In the genomic region with DNA sequence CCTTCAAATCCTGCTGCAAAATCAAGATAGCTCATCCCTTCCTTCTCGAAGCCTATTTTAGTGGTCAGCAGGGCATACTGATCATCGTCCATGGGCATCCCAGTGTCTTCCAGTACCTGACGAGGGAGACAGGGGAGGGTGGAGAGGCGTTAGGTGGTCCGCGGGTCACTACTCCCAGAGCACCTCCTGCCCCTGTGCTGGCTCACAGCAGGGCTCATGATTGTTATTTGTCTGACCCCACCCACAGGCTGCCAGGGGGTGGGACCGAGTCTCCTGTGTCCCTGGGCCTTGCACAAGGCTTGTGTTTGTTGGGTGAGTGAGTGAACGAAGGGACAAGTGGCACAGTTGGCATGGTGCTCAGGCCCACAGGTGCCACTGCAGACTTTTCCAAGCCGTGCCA, we compare ENCODE assay signal across 40 cellular contexts.
"Had no signal": no experiment of that assay in that cellular context is flagged by ENCODE, and none has a peak within 500 bp of the region (broad histone marks: within the 10 kb centered on the region; RNA-seq: fewer than 3 reads in every experiment).

No MANE protein-coding gene starts in this region.

- H3K4me1 Mint-ChIP-seq: activated B cell treated with CpG ODN at 0.5 μM for 24 hours; activated CD4-positive, alpha-beta T cell treated with anti-CD3 and anti-CD28 coated beads, Interleukin-2, amount 10 ng/mL, durations not matched to agents 24 days and 14 days; activated naive CD8-positive, alpha-beta T cell treated with anti-CD3 and anti-CD28 coated beads for 36 hours; activated T-helper 17 cell treated with anti-CD3 and anti-CD28 coated beads, Interleukin-2, amount 50 U/mL, for 72 hours; central memory CD8-positive, alpha-beta T cell had no signal

- H3K27ac Mint-ChIP-seq: activated B cell treated with CpG ODN at 0.5 μM for 24 hours; activated CD4-positive, alpha-beta memory T cell treated with anti-CD3 and anti-CD28 coated beads for 36 hours; activated CD4-positive, alpha-beta T cell treated with anti-CD3 and anti-CD28 coated beads, Interleukin-2, amount 10 ng/mL, durations not matched to agents 24 days and 14 days; activated CD8-positive, alpha-beta T cell treated with anti-CD3 and anti-CD28 coated beads for 36 hours; activated naive CD4-positive, alpha-beta T cell treated with anti-CD3 and anti-CD28 coated beads for 36 hours; activated naive CD4-positive, alpha-beta T cell treated with anti-CD3 and anti-CD28 coated beads, Interleukin-2, amount 50 U/mL, for 72 hours; activated naive CD8-positive, alpha-beta T cell treated with anti-CD3 and anti-CD28 coated beads for 36 hours; activated T-cell treated with anti-CD3 and anti-CD28 coated beads, Interleukin-2, amount 50 U/mL, for 72 hours; activated T-helper 1 cell treated with anti-CD3 and anti-CD28 coated beads, Interleukin-12 subunit alpha, Interleukin-12 subunit beta, Interleukin-2, Interleukin-4 antibody, amounts not matched to agents 30 ng/mL and 10 ng/mL and 1 ng/mL, durations not matched to agents 14 hours and 24 hours and 36 hours; activated T-helper 17 cell treated with anti-CD3 and anti-CD28 coated beads, Interleukin-2, amount 50 U/mL, for 72 hours; T-helper 1 cell treated with Interleukin-12 subunit alpha and Interleukin-12 subunit beta and Interleukin-4 antibody, amounts not matched to agents 30 μg/mL and 1 μg/mL, for 36 hours; T-helper 2 cell treated with Interferon-gamma antibody and Interleukin-4, amounts not matched to agents 5 μg/mL and 100 μg/mL, for 36 hours had no signal

- ATAC-seq: activated CD8-positive, alpha-beta T cell treated with anti-CD3 and anti-CD28 coated beads for 36 hours; activated naive CD4-positive, alpha-beta T cell treated with anti-CD3 and anti-CD28 coated beads, Interleukin-2, amount 50 U/mL, for 72 hours; activated T-cell treated with anti-CD3 and anti-CD28 coated beads, Interleukin-2, amount 50 U/mL, for 4 hours; activated T-cell treated with anti-CD3 and anti-CD28 coated beads, Interleukin-2, amount 50 U/mL, for 72 hours; activated T-helper 17 cell treated with anti-CD3 and anti-CD28 coated beads, Interleukin-2, amount 50 U/mL, for 72 hours; body of pancreas had no signal

- H3K36me3 Mint-ChIP-seq: activated CD4-positive, alpha-beta memory T cell treated with anti-CD3 and anti-CD28 coated beads for 36 hours had no signal

- H3K27me3 Mint-ChIP-seq: activated CD4-positive, alpha-beta T cell treated with anti-CD3 and anti-CD28 coated beads, Interleukin-2, amount 10 ng/mL, durations not matched to agents 24 days and 14 days; activated CD8-positive, alpha-beta T cell treated with anti-CD3 and anti-CD28 coated beads for 36 hours; activated naive CD8-positive, alpha-beta T cell treated with anti-CD3 and anti-CD28 coated beads for 36 hours had no signal

- H3K36me3 ChIP-seq: adrenal gland, brain microvascular endothelial cell, breast epithelium, cardiac muscle cell had no signal

- H3K4me3 Mint-ChIP-seq: activated B cell treated with CpG ODN at 0.5 μM for 24 hours; activated CD4-positive, alpha-beta memory T cell treated with anti-CD3 and anti-CD28 coated beads for 36 hours; activated CD4-positive, alpha-beta T cell treated with anti-CD3 and anti-CD28 coated beads, Interleukin-2, amount 10 ng/mL, durations not matched to agents 24 days and 14 days; activated CD8-positive, alpha-beta T cell treated with anti-CD3 and anti-CD28 coated beads for 36 hours; activated naive CD4-positive, alpha-beta T cell treated with anti-CD3 and anti-CD28 coated beads for 36 hours; activated naive CD8-positive, alpha-beta T cell treated with anti-CD3 and anti-CD28 coated beads for 36 hours; activated T-cell treated with anti-CD3 and anti-CD28 coated beads, Interleukin-2, amount 50 U/mL, for 4 hours; activated T-cell treated with anti-CD3 and anti-CD28 coated beads, Interleukin-2, amount 50 U/mL, for 72 hours; activated T-helper 1 cell treated with anti-CD3 and anti-CD28 coated beads, Interleukin-12 subunit alpha, Interleukin-12 subunit beta, Interleukin-2, Interleukin-4 antibody, amounts not matched to agents 30 ng/mL and 10 ng/mL and 1 ng/mL, durations not matched to agents 14 hours and 24 hours and 36 hours; activated T-helper 17 cell treated with anti-CD3 and anti-CD28 coated beads, Interleukin-2, amount 50 U/mL, for 72 hours; central memory CD8-positive, alpha-beta T cell; T-helper 1 cell treated with Interleukin-12 subunit alpha and Interleukin-12 subunit beta and Interleukin-4 antibody, amounts not matched to agents 30 μg/mL and 1 μg/mL, for 36 hours; T-helper 2 cell treated with Interferon-gamma antibody and Interleukin-4, amounts not matched to agents 5 μg/mL and 100 μg/mL, for 36 hours had no signal

- H3K27ac ChIP-seq: adrenal gland, body of pancreas, brain microvascular endothelial cell, breast epithelium, cardiac muscle cell, VCaP had no signal

- H3K4me3 ChIP-seq: adrenal gland, body of pancreas, breast epithelium, cardiac muscle cell had no signal

- H3K9me3 ChIP-seq: adrenal gland had no signal

- DNase-seq: activated B cell treated with CpG ODN at 0.5 μM for 24 hours; activated CD4-positive, alpha-beta memory T cell treated with anti-CD3 and anti-CD28 coated beads for 36 hours; activated CD4-positive, alpha-beta T cell treated with anti-CD3 and anti-CD28 coated beads for 4 hours; activated CD4-positive, alpha-beta T cell treated with anti-CD3 and anti-CD28 coated beads, Interleukin-2, amount 10 ng/mL, durations not matched to agents 24 days and 14 days; activated CD4-positive, alpha-beta T cell treated with anti-CD3 and anti-CD28 coated beads, Interleukin-2, amount 50 U/mL, for 1 hour; activated CD4-positive, alpha-beta T cell treated with anti-CD3 and anti-CD28 coated beads, Interleukin-2, amount 50 U/mL, for 4 hours; activated CD4-positive, CD25-positive, alpha-beta regulatory T cell treated with anti-CD3 and anti-CD28 coated beads, Interleukin-2, amount 50 U/mL, for 72 hours; activated CD8-positive, alpha-beta memory T cell treated with anti-CD3 and anti-CD28 coated beads, Interleukin-2, amount 50 U/mL, for 4 hours; activated CD8-positive, alpha-beta T cell treated with anti-CD3 and anti-CD28 coated beads for 36 hours; activated effector memory CD4-positive, alpha-beta T cell treated with anti-CD3 and anti-CD28 coated beads, Interleukin-2, amount 50 U/mL, for 16 hours; activated gamma-delta T cell treated with Interleukin-2 at 50 U/mL for 16 hours; activated naive CD4-positive, alpha-beta T cell; activated naive CD4-positive, alpha-beta T cell treated with anti-CD3 and anti-CD28 coated beads for 36 hours; activated naive CD4-positive, alpha-beta T cell treated with anti-CD3 and anti-CD28 coated beads, Interleukin-2, amount 50 U/mL, for 16 hours; activated naive CD8-positive, alpha-beta T cell treated with anti-CD3 and anti-CD28 coated beads for 36 hours; activated T-cell treated with anti-CD3 and anti-CD28 coated beads for 4 hours; activated T-cell treated with anti-CD3 and anti-CD28 coated beads, Interleukin-2, amount 50 U/mL, for 1 hour; activated T-cell treated with anti-CD3 and anti-CD28 coated beads, Interleukin-2, amount 50 U/mL, for 4 hours; activated T-cell treated with anti-CD3 and anti-CD28 coated beads, Interleukin-2, amount 50 U/mL, for 72 hours; adrenal gland; amniotic stem cell; aorta; body of pancreas; brain microvascular endothelial cell; caudate nucleus; cerebellar nuclear complex; T-helper 1 cell; T-helper 2 cell; T-helper 9 cell had no signal

- FAIRE-seq: astrocyte, TTC549 had no signal

- H3K27me3 ChIP-seq: adrenal gland, body of pancreas, brain microvascular endothelial cell, breast epithelium, cardiac muscle cell had no signal

- H3K4me1 ChIP-seq: adrenal gland, body of pancreas, breast epithelium had no signal
